In the genomic region with DNA sequence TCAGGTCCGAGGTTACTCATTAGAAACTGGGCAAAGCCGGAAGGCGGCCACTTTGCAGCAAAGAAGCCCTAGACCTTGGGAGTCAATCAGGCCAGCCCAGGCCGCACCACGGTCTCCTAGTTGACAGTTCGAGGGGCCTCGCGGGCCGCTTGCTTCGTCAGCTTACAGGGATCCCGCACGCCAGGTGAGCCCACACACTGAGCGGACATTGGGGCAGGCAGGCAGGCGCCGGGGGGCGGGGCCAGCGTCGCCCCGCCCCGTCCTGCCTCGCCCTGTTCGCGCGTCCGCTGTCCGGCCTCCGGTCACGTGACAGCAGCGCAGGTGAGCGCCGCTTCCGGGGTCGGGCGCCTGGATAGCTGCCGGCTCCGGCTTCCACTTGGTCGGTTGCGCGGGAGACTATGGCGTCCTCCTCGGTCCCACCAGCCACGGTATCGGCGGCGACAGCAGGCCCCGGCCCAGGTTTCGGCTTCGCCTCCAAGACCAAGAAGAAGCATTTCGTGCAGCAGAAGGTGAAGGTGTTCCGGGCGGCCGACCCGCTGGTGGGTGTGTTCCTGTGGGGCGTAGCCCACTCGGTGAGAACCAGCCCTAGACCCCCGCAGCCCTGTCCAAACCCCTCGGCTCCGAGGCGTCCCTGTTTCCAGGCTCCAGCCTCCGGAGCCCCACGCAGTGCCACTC, we compare ENCODE assay signal across 8 cellular contexts. TPM values are rescaled to one million over a fixed set of nuclear protein-coding genes. Genes with fewer than 3 reads are reported as not detected.
A peak's percentile ranks its signal among the peaks of the same experiment; 100 is the strongest.
DNase-seq lines count a peak whose midpoint lies in the region; ATAC-seq and TF ChIP-seq lines count a peak whose summit lies in the region.

Gene PIP4K2C, plus strand, starts transcription at position 301 of the 675 bp plus-strand sequence. Its CDS starts 98 bp downstream, at position 399.

- peaks cover 0 to 21% (median 7%) of the 10 kb centered on the region in 3 donors for H3K36me3 Mint-ChIP-seq in naive thymus-derived CD8-positive, alpha-beta T cell
- peaks cover 8 to 11% of the 10 kb centered on the region in 2 donors for H3K36me3 Mint-ChIP-seq in stimulated activated naive B cell treated with anti-CD40 and anti-IgM and Interleukin-4, amounts not matched to agents 10 μg/mL and 1 μg/mL and 100 μg/mL, for 72 hours

- peaks cover 5% of the 10 kb centered on the region for H3K4me1 ChIP-seq in fibroblast of lung (ENCODE audit: control insufficient read depth, extremely low read depth, insufficient read depth, low read length)

- peak within 1 kb of the TSS; percentile 48 for H3K9ac ChIP-seq in fibroblast of lung (ENCODE audit: insufficient read depth, low read length)

- DNase-seq in DMS53 treated with DMSO at 0.1 percent for 48 hours (lab: John Stamatoyannopoulos, UW; ENCODE audit: unreplicated experiment) (peak; percentile 82), RKO (ENCODE audit: low spot score) (peak; percentile 83), fibroblast of lung (ENCODE audit: low read depth in 2 of 2) (peak; percentile 36 to 50)
- peak; percentile 44 to 70 for DNase-seq in activated T-helper 1 cell treated with anti-CD3 and anti-CD28 coated beads, Interleukin-2, amount 50 U/mL, for 16 hours (ENCODE audit: low read depth in 1 of 2, low spot score in 1 of 2)
- DNase-seq in naive thymus-derived CD8-positive, alpha-beta T cell: peak; percentile 49 to 84 (median 71)
- peak; percentile 74 for DNase-seq in stimulated activated naive B cell treated with anti-CD40 and anti-IgM and Interleukin-4, amounts not matched to agents 10 μg/mL and 1 μg/mL and 100 μg/mL, for 72 hours

- peak within 1 kb of the TSS; percentile 85 to 92 (median 89) for H3K4me3 Mint-ChIP-seq in naive thymus-derived CD8-positive, alpha-beta T cell
- peak within 1 kb of the TSS; percentile 88 to 90 for H3K4me3 Mint-ChIP-seq in stimulated activated naive B cell treated with anti-CD40 and anti-IgM and Interleukin-4, amounts not matched to agents 10 μg/mL and 1 μg/mL and 100 μg/mL, for 72 hours

- H4K20me1 ChIP-seq in fibroblast of lung (ENCODE audit: control insufficient read depth, extremely low read depth, insufficient read depth, low read length): no peaks in the 10 kb centered on the region

- peaks cover 19 to 38% (median 32%) of the 10 kb centered on the region in 4 donors for H3K4me1 Mint-ChIP-seq in naive thymus-derived CD8-positive, alpha-beta T cell
- peaks cover 18 to 24% of the 10 kb centered on the region in 2 donors for H3K4me1 Mint-ChIP-seq in stimulated activated naive B cell treated with anti-CD40 and anti-IgM and Interleukin-4, amounts not matched to agents 10 μg/mL and 1 μg/mL and 100 μg/mL, for 72 hours

- no peak for TF ChIP-seq RAD21 in Ishikawa (IDR thresholded peaks at IDR 0.05; ENCODE audit: low read depth)

- TF ChIP-seq EP300 in Ishikawa (IDR thresholded peaks at IDR 0.05; ENCODE audit: borderline replicate concordance): no peak; the same call in 1 of the 2 replicates

- no peak within 1 kb of the TSS for H3K27ac ChIP-seq in fibroblast of lung (ENCODE audit: insufficient read depth, low read length)

- TF ChIP-seq CTCF in fibroblast of lung (conservative IDR thresholded peaks at IDR 0.05 in 1 of 2, IDR thresholded peaks at IDR 0.05 in 1 of 2; ENCODE audit: low read depth in 1 of 2, low read length in 2 of 2): no peak

- no peaks in the 10 kb centered on the region for H3K36me3 ChIP-seq in fibroblast of lung (ENCODE audit: control insufficient read depth, insufficient read depth, low read length)

- H3K27me3 ChIP-seq in fibroblast of lung (ENCODE audit: control insufficient read depth, insufficient read depth, low read length): peaks cover 6% of the 10 kb centered on the region

- peaks cover 0 to under 1% (median 0%) of the 10 kb centered on the region in 5 donors for H3K27me3 Mint-ChIP-seq in naive thymus-derived CD8-positive, alpha-beta T cell
- H3K27me3 Mint-ChIP-seq in stimulated activated naive B cell treated with anti-CD40 and anti-IgM and Interleukin-4, amounts not matched to agents 10 μg/mL and 1 μg/mL and 100 μg/mL, for 72 hours: no peaks in the 10 kb centered on the region

- no peaks in the 10 kb centered on the region for H3K9me3 Mint-ChIP-seq in naive thymus-derived CD8-positive, alpha-beta T cell
- no peaks in the 10 kb centered on the region for H3K9me3 Mint-ChIP-seq in stimulated activated naive B cell treated with anti-CD40 and anti-IgM and Interleukin-4, amounts not matched to agents 10 μg/mL and 1 μg/mL and 100 μg/mL, for 72 hours

- peak within 1 kb of the TSS; percentile 73 to 94 (median 90) for H3K27ac Mint-ChIP-seq in naive thymus-derived CD8-positive, alpha-beta T cell
- H3K27ac Mint-ChIP-seq in stimulated activated naive B cell treated with anti-CD40 and anti-IgM and Interleukin-4, amounts not matched to agents 10 μg/mL and 1 μg/mL and 100 μg/mL, for 72 hours: peak within 1 kb of the TSS; percentile 82

- peak within 1 kb of the TSS; percentile 88 for H2AFZ ChIP-seq in fibroblast of lung (ENCODE audit: low read length)

- no peaks in the 10 kb centered on the region for H3K79me2 ChIP-seq in fibroblast of lung (ENCODE audit: control insufficient read depth, insufficient read depth, low read length)

- H3K4me2 ChIP-seq in fibroblast of lung (ENCODE audit: extremely low read depth, insufficient read depth, low read length): peak within 1 kb of the TSS; percentile 91

- no peaks in the 10 kb centered on the region for H3K9me3 ChIP-seq in fibroblast of lung (ENCODE audit: control insufficient read depth, insufficient read depth, low read depth, low read length)

- peak within 1 kb of the TSS; percentile 68 to 87 (median 78) for H3K4me3 ChIP-seq in fibroblast of lung (replicated peaks in 1 of 4; ENCODE audit: control extremely low read depth in 1 of 4, insufficient read depth in 1 of 4, low read depth in 3 of 4, low read length in 4 of 4)

- peak; percentile 89 for ATAC-seq in GM21576 (IDR thresholded peaks at IDR 0.05; ENCODE audit: unreplicated experiment)
- ATAC-seq in naive thymus-derived CD8-positive, alpha-beta T cell: peak; percentile 80 to 91
- peak; percentile 98 for ATAC-seq in stimulated activated naive B cell treated with anti-CD40 and anti-IgM and Interleukin-4, amounts not matched to agents 10 μg/mL and 1 μg/mL and 100 μg/mL, for 72 hours (replicated peaks)

- POLR2A ChIA-PET in naive thymus-derived CD8-positive, alpha-beta T cell (lab: Charles Lee): interaction anchor here (0.7 to 2.3 kb wide), 7 partner anchors 12 to 132 kb away, joined by 3 to 9 read pairs (median 5); partner anchors contain the start of gene DDIT3

TF ChIP-seq in Ishikawa, 13 proteins besides CTCF, POLR2A, EP300 and RAD21 (continues in another document):
- no peak; the same call in 1 of the 2 replicates for TF ChIP-seq TEAD4 (IDR thresholded peaks at IDR 0.05)
- no peak for TF ChIP-seq NFIC (IDR thresholded peaks at IDR 0.05)
- no peak for TF ChIP-seq FOXM1 (IDR thresholded peaks at IDR 0.05; ENCODE audit: borderline replicate concordance, low read depth)
- no peak for TF ChIP-seq EGR1 (IDR thresholded peaks at IDR 0.05)
- TF ChIP-seq CREB1 (IDR thresholded peaks at IDR 0.05; ENCODE audit: low read depth): 0 out of 2 replicates have a peak, but pooled peaks have one; percentile 7
- TF ChIP-seq YY1 (IDR thresholded peaks at IDR 0.05; ENCODE audit: low read depth): peak; percentile 80
- 0 out of 2 replicates have a peak, but pooled peaks have one; percentile 24 for TF ChIP-seq REST (IDR thresholded peaks at IDR 0.05; ENCODE audit: low read depth)
- peak; percentile 45; the same call in 1 of the 2 replicates for TF ChIP-seq TCF12 (IDR thresholded peaks at IDR 0.05; ENCODE audit: low read depth)
- TF ChIP-seq ZBTB7A (IDR thresholded peaks at IDR 0.05; ENCODE audit: low read depth): peak; percentile 72; the same call in 1 of the 2 replicates
- TF ChIP-seq USF1 (IDR thresholded peaks at IDR 0.05): peak; percentile 98
- TF ChIP-seq, protein P1, sequence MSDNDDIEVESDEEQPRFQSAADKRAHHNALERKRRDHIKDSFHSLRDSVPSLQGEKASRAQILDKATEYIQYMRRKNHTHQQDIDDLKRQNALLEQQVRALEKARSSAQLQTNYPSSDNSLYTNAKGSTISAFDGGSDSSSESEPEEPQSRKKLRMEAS (IDR thresholded peaks at IDR 0.05): peak; percentile 97
- TF ChIP-seq CEBPB (IDR thresholded peaks at IDR 0.05): no peak; the same call in 1 of the 2 replicates

RNA-seq across cellular contexts. Expression of gene PIP4K2C, which starts in this region (rescaled TPM):
- total RNA-seq in fibroblast of lung: 9.0 and 11.9 TPM in 2 replicates
- 24.3 and 25.2 TPM in 2 replicates for polyA plus RNA-seq in fibroblast of lung
- 14.0 and 14.1 TPM in 2 replicates for polyA plus RNA-seq in fibroblast of lung (2012)
- polyA minus RNA-seq in fibroblast of lung (ENCODE audit: low replicate concordance): 17.0 and 21.8 TPM in 2 replicates
- 10 to 100 TPM; 23.4 to 24.8 TPM for total RNA-seq in naive thymus-derived CD8-positive, alpha-beta T cell
- 10 to 100 TPM; 10.9 to 24.6 (median 22.7) TPM for polyA plus RNA-seq in naive thymus-derived CD8-positive, alpha-beta T cell
